In the genomic region with DNA sequence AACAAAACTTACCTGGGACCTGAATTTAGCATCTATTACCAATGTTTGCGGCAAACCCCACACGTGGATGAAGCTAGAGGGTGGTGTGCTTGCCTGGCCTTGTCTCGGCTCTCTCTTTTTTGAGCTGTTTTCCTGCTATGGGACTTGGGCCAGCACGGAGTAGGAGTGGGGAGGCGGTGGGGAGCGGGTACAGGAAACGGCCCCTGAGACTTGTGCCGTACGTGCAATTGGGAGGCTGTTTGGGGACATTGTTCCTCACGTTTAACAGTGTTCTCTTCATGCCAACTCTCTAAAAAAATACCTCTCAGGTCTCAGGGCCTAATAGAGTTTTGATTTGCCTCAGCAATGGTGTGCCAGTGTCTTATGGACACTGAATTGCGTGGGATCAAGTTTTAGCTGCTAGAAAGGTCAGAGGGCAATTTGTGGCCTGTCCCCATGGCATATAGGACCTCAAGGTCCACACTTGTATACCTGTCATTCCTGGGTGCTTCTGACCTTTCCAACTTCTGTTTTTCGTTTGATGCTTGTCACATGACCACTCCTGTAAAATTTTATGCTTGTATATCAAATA, we compare ENCODE assay signal across 1 cellular context.
TF ChIP-seq lines count a peak whose summit lies in the region.

No MANE protein-coding gene starts in this region.

TF ChIP-seq in GM12878, 131 proteins besides CTCF, POLR2A, EP300 and RAD21 (continued from another document):
- TF ChIP-seq, protein P1, sequence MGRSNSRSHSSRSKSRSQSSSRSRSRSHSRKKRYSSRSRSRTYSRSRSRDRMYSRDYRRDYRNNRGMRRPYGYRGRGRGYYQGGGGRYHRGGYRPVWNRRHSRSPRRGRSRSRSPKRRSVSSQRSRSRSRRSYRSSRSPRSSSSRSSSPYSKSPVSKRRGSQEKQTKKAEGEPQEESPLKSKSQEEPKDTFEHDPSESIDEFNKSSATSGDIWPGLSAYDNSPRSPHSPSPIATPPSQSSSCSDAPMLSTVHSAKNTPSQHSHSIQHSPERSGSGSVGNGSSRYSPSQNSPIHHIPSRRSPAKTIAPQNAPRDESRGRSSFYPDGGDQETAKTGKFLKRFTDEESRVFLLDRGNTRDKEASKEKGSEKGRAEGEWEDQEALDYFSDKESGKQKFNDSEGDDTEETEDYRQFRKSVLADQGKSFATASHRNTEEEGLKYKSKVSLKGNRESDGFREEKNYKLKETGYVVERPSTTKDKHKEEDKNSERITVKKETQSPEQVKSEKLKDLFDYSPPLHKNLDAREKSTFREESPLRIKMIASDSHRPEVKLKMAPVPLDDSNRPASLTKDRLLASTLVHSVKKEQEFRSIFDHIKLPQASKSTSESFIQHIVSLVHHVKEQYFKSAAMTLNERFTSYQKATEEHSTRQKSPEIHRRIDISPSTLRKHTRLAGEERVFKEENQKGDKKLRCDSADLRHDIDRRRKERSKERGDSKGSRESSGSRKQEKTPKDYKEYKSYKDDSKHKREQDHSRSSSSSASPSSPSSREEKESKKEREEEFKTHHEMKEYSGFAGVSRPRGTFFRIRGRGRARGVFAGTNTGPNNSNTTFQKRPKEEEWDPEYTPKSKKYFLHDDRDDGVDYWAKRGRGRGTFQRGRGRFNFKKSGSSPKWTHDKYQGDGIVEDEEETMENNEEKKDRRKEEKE (IDR thresholded peaks at IDR 0.05) = no peak
- TF ChIP-seq BACH1 (IDR thresholded peaks at IDR 0.05; ENCODE audit: borderline replicate concordance) = no peak
- TF ChIP-seq WRNIP1 (IDR thresholded peaks at IDR 0.05; ENCODE audit: borderline replicate concordance, low read depth, low read length) = no peak
- TF ChIP-seq, protein P2, sequence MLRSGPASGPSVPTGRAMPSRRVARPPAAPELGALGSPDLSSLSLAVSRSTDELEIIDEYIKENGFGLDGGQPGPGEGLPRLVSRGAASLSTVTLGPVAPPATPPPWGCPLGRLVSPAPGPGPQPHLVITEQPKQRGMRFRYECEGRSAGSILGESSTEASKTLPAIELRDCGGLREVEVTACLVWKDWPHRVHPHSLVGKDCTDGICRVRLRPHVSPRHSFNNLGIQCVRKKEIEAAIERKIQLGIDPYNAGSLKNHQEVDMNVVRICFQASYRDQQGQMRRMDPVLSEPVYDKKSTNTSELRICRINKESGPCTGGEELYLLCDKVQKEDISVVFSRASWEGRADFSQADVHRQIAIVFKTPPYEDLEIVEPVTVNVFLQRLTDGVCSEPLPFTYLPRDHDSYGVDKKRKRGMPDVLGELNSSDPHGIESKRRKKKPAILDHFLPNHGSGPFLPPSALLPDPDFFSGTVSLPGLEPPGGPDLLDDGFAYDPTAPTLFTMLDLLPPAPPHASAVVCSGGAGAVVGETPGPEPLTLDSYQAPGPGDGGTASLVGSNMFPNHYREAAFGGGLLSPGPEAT (IDR thresholded peaks at IDR 0.05; ENCODE audit: low read depth) = no peak
- no peak for TF ChIP-seq SRF (IDR thresholded peaks at IDR 0.05; ENCODE audit: low read depth in 2 of 2, low read length in 2 of 2)
- TF ChIP-seq, protein P3, sequence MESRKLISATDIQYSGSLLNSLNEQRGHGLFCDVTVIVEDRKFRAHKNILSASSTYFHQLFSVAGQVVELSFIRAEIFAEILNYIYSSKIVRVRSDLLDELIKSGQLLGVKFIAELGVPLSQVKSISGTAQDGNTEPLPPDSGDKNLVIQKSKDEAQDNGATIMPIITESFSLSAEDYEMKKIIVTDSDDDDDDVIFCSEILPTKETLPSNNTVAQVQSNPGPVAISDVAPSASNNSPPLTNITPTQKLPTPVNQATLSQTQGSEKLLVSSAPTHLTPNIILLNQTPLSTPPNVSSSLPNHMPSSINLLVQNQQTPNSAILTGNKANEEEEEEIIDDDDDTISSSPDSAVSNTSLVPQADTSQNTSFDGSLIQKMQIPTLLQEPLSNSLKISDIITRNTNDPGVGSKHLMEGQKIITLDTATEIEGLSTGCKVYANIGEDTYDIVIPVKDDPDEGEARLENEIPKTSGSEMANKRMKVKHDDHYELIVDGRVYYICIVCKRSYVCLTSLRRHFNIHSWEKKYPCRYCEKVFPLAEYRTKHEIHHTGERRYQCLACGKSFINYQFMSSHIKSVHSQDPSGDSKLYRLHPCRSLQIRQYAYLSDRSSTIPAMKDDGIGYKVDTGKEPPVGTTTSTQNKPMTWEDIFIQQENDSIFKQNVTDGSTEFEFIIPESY (IDR thresholded peaks at IDR 0.05) = no peak
- TF ChIP-seq ZNF217 (IDR thresholded peaks at IDR 0.05) = no peak
- no peak for TF ChIP-seq STAT1 (conservative IDR thresholded peaks at IDR 0.05)
- TF ChIP-seq, protein P4, sequence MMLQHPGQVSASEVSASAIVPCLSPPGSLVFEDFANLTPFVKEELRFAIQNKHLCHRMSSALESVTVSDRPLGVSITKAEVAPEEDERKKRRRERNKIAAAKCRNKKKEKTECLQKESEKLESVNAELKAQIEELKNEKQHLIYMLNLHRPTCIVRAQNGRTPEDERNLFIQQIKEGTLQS (IDR thresholded peaks at IDR 0.05; ENCODE audit: borderline replicate concordance, extremely low read depth, low read depth, low read length) = no peak
- peak; percentile 32; the same call in 1 of the 2 replicates for TF ChIP-seq GATAD2B (conservative IDR thresholded peaks at IDR 0.05; ENCODE audit: low read depth)
- no peak for TF ChIP-seq HDAC6 (IDR thresholded peaks at IDR 0.05; ENCODE audit: unreplicated experiment)
